Comparison of ENCODE assay signal across 21 cellular contexts in the genomic region with DNA sequence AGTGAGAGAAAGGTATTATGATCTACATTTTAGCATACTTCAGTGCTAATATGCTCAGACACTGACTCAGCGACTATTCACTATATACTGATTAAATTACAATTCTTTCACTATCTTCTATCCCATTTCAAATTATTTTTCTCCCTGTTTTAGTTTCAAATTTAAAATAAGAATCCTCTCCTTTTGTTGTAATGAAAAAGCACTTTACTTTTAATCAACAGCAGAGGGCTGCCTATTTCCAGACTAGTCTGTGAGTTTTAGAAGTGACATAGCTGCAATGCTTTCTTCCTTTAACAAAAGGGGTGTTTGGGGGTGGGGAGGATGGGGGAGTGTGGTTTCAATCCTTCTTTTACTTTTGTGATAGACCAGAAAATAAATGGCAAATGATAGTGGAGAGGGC. TPM values are rescaled to one million over a fixed set of nuclear protein-coding genes. Genes with fewer than 3 reads are reported as not detected.
DNase-seq lines count a peak whose midpoint lies in the region; ATAC-seq, FAIRE-seq and TF ChIP-seq lines count a peak whose summit lies in the region.
"Had no signal": no experiment of that assay in that cellular context is flagged by ENCODE, and none has a peak within 500 bp of the region (broad histone marks: within the 10 kb centered on the region; RNA-seq: fewer than 3 reads in every experiment).

No MANE protein-coding gene starts in this region.

- WGBS in A549 (ENCODE audit: missing lambda C conversion rate) = 83% methylated on average over 1 of the region's 1 CpG
- 86 to 96% (median 93%) methylated on average over 1 of the region's 1 CpG for WGBS in ovary, 3 donors

- H3K4me3 ChIP-seq in A549 (peak overlapping the region; percentile 73; the same call in 2 of the 3 replicates), keratinocyte (ENCODE audit: control insufficient read depth in 2 of 3, extremely low read depth in 1 of 3, insufficient read depth in 2 of 3, low read depth in 1 of 3, low read length in 3 of 3) (peak overlapping the region in 1 of 3 experiments; percentile 81), ovary (no peak overlapping the region)
- H3K4me3 ChIP-seq: PC-9, right atrium auricular region, uterus had no signal

- no peak for TF ChIP-seq EP300 in A549 (IDR thresholded peaks at IDR 0.05)
- no peak for TF ChIP-seq EP300 in ovary (IDR thresholded peaks at IDR 0.05)

- H3K27ac Mint-ChIP-seq in activated T-helper 1 cell treated with anti-CD3 and anti-CD28 coated beads, Interleukin-12 subunit alpha, Interleukin-12 subunit beta, Interleukin-2, Interleukin-4 antibody, amounts not matched to agents 30 ng/mL and 10 ng/mL and 1 ng/mL, durations not matched to agents 14 hours and 24 hours and 36 hours = no peak overlapping the region
- H3K27ac Mint-ChIP-seq: activated CD4-positive, alpha-beta memory T cell treated with anti-CD3 and anti-CD28 coated beads for 36 hours had no signal

- H3K9me1 ChIP-seq in keratinocyte (ENCODE audit: control insufficient read depth, extremely low read depth, insufficient read depth, low read length) = no peaks in the 10 kb centered on the region

- H3K36me3 ChIP-seq in keratinocyte (ENCODE audit: control insufficient read depth in 2 of 2, extremely low read depth in 1 of 2, insufficient read depth in 2 of 2, low read length in 2 of 2) (peaks cover 0 to 18% of the 10 kb centered on the region in 2 experiments), ovary (no peaks in the 10 kb centered on the region)
- H3K36me3 ChIP-seq: right atrium auricular region, stomach, uterus had no signal

- H3K27ac ChIP-seq in A549 = peak overlapping the region; percentile 92 to 94; a peak in 4 of 6 replicates
- H3K27ac ChIP-seq in keratinocyte (ENCODE audit: control insufficient read depth, insufficient read depth, low read length) = no peak overlapping the region
- H3K27ac ChIP-seq in ovary = no peak overlapping the region
- H3K27ac ChIP-seq: PC-9 had no signal

- H3K4me1 ChIP-seq in A549 (peaks cover 30% of the 10 kb centered on the region), keratinocyte (ENCODE audit: control insufficient read depth, extremely low read depth, insufficient read depth, low read length) (peaks cover 28% of the 10 kb centered on the region), ovary (ENCODE audit: insufficient read depth) (no peaks in the 10 kb centered on the region)
- H3K4me1 ChIP-seq: uterus had no signal

- peaks cover 23% of the 10 kb centered on the region for H3K4me1 Mint-ChIP-seq in activated T-helper 1 cell treated with anti-CD3 and anti-CD28 coated beads, Interleukin-12 subunit alpha, Interleukin-12 subunit beta, Interleukin-2, Interleukin-4 antibody, amounts not matched to agents 30 ng/mL and 10 ng/mL and 1 ng/mL, durations not matched to agents 14 hours and 24 hours and 36 hours (ENCODE audit: low read depth)

- POLR2A ChIA-PET in A549 (lab: Yijun Ruan, JAX) = no interaction called here

- in situ Hi-C loops in G401 (cut with HindIII; ENCODE audit: low sequenced_read_pairs) = no loop called here

- DNase-seq in A549 (ENCODE audit: low read depth in 1 of 2, low spot score in 1 of 2) = no peak
- peak; percentile 19 for DNase-seq in G401 (ENCODE audit: low spot score)
- DNase-seq in activated T-helper 1 cell treated with anti-CD3 and anti-CD28 coated beads, Interleukin-12 subunit alpha, Interleukin-12 subunit beta, Interleukin-2, Interleukin-4 antibody, amounts not matched to agents 30 ng/mL and 10 ng/mL and 1 ng/mL, durations not matched to agents 14 hours and 24 hours and 36 hours (ENCODE audit: low spot score) = no peak
- no peak for DNase-seq in keratinocyte (ENCODE audit: low read depth, low spot score)
- no peak for DNase-seq in NCI-H1930 (lab: John Stamatoyannopoulos, UW)
- DNase-seq in NCI-H2029 (lab: John Stamatoyannopoulos, UW) = no peak
- no peak for DNase-seq in ovary
- DNase-seq: activated CD4-positive, alpha-beta memory T cell treated with anti-CD3 and anti-CD28 coated beads for 36 hours; activated T-cell treated with anti-CD3 and anti-CD28 coated beads, Interleukin-2, amount 50 U/mL, for 48 hours; central memory CD4-positive, alpha-beta T cell; GF-D8; GOT3; hypothalamus; IMR-90; kidney glomerular epithelial cell; NCI-H774; PC-9; stomach; uterus had no signal

- FAIRE-seq in A549 (lab: Jason Lieb, UNC) = no peak
- FAIRE-seq in keratinocyte (lab: Jason Lieb, UNC) = no peak

- no peak overlapping the region for H3K9ac ChIP-seq in keratinocyte (ENCODE audit: control insufficient read depth, extremely low read depth, insufficient read depth, low read length)

- H3K4me2 ChIP-seq in A549 (peak overlapping the region; percentile 92), keratinocyte (ENCODE audit: control insufficient read depth, extremely low read depth, insufficient read depth, low read depth, low read length) (peak overlapping the region; percentile 80)

- dilution Hi-C loops in keratinocyte (cut with MboI; ENCODE audit: extremely low pct_ligation_motif_present, low sequenced_read_pairs) = no loop called here

- no peak for ATAC-seq in A549
- ATAC-seq in HG03565 (IDR thresholded peaks at IDR 0.05; ENCODE audit: unreplicated experiment) = no peak

- no peak overlapping the region for H2AFZ ChIP-seq in keratinocyte (ENCODE audit: control insufficient read depth, low read length)
- H2AFZ ChIP-seq: PC-9 had no signal

- H3K9me3 ChIP-seq in A549 (no peaks in the 10 kb centered on the region), keratinocyte (ENCODE audit: control insufficient read depth, low read depth, low read length) (no peaks in the 10 kb centered on the region), ovary (no peaks in the 10 kb centered on the region)
- H3K9me3 ChIP-seq: right atrium auricular region, stomach, uterus had no signal

- no peaks in the 10 kb centered on the region for H4K20me1 ChIP-seq in keratinocyte (ENCODE audit: control insufficient read depth, extremely low read depth, insufficient read depth, low read length)

- peak; percentile 33 for TF ChIP-seq CTCF in A549 (IDR thresholded peaks at IDR 0.05)
- TF ChIP-seq CTCF in keratinocyte (optimal IDR thresholded peaks at IDR 0.05 in 1 of 3, IDR thresholded peaks at IDR 0.05 in 1 of 3, conservative IDR thresholded peaks at IDR 0.05 in 1 of 3; ENCODE audit: extremely low read depth in 1 of 3, insufficient read depth in 2 of 3, low read length in 3 of 3) = no peak
- TF ChIP-seq CTCF in ovary (IDR thresholded peaks at IDR 0.05) = no peak

- intact Hi-C loops in activated T-helper 1 cell treated with anti-CD3 and anti-CD28 coated beads, Interleukin-12 subunit alpha, Interleukin-12 subunit beta, Interleukin-2, Interleukin-4 antibody, amounts not matched to agents 30 ng/mL and 10 ng/mL and 1 ng/mL, durations not matched to agents 14 hours and 24 hours and 36 hours (cut with micrococcal nuclease) = loop anchor here (10.0 kb wide), 2 partner anchors 374 to 796 kb away; a partner anchor contains a TSS
- intact Hi-C loops in ovary (cut with DNase I) = loop anchor here in 1 of 4 donors (10.0 kb wide), 1 partner anchor 254 kb away; a partner anchor contains a TSS

- CTCF ChIA-PET in A549 (lab: Yijun Ruan, JAX) = interaction anchor here (3.5 to 7.0 kb wide), 2 partner anchors 63 to 107 kb away, joined by 10 to 68 read pairs; no protein-coding TSS in a partner anchor

- H3K27me3 ChIP-seq in keratinocyte (ENCODE audit: control insufficient read depth, extremely low read depth, insufficient read depth, low read length) (no peaks in the 10 kb centered on the region), ovary (no peaks in the 10 kb centered on the region)
- H3K27me3 ChIP-seq: right atrium auricular region, stomach, uterus had no signal

- TF ChIP-seq POLR2A in A549 (IDR thresholded peaks at IDR 0.05; ENCODE audit: low read length) (no peak), ovary (IDR thresholded peaks at IDR 0.05) (no peak)

- peaks cover 10% of the 10 kb centered on the region for H3K36me3 Mint-ChIP-seq in activated T-helper 1 cell treated with anti-CD3 and anti-CD28 coated beads, Interleukin-12 subunit alpha, Interleukin-12 subunit beta, Interleukin-2, Interleukin-4 antibody, amounts not matched to agents 30 ng/mL and 10 ng/mL and 1 ng/mL, durations not matched to agents 14 hours and 24 hours and 36 hours (ENCODE audit: low read depth)
- H3K36me3 Mint-ChIP-seq: activated CD4-positive, alpha-beta memory T cell treated with anti-CD3 and anti-CD28 coated beads for 36 hours had no signal

- peaks cover 16% of the 10 kb centered on the region for H3K27me3 Mint-ChIP-seq in activated T-helper 1 cell treated with anti-CD3 and anti-CD28 coated beads, Interleukin-12 subunit alpha, Interleukin-12 subunit beta, Interleukin-2, Interleukin-4 antibody, amounts not matched to agents 30 ng/mL and 10 ng/mL and 1 ng/mL, durations not matched to agents 14 hours and 24 hours and 36 hours (ENCODE audit: insufficient read depth)

- H3K9me3 Mint-ChIP-seq in activated T-helper 1 cell treated with anti-CD3 and anti-CD28 coated beads, Interleukin-12 subunit alpha, Interleukin-12 subunit beta, Interleukin-2, Interleukin-4 antibody, amounts not matched to agents 30 ng/mL and 10 ng/mL and 1 ng/mL, durations not matched to agents 14 hours and 24 hours and 36 hours = peaks cover 3% of the 10 kb centered on the region
- H3K9me3 Mint-ChIP-seq: activated CD4-positive, alpha-beta memory T cell treated with anti-CD3 and anti-CD28 coated beads for 36 hours had no signal

- H3K79me2 ChIP-seq in keratinocyte (ENCODE audit: control insufficient read depth, insufficient read depth, low read length) = peaks cover 53% of the 10 kb centered on the region

- peak; percentile 19 to 39; a peak in 2 of 5 replicates for TF ChIP-seq RAD21 in A549 (conservative IDR thresholded peaks at IDR 0.05 in 1 of 2, IDR thresholded peaks at IDR 0.05 in 1 of 2)

- H3K4me3 Mint-ChIP-seq in activated T-helper 1 cell treated with anti-CD3 and anti-CD28 coated beads, Interleukin-12 subunit alpha, Interleukin-12 subunit beta, Interleukin-2, Interleukin-4 antibody, amounts not matched to agents 30 ng/mL and 10 ng/mL and 1 ng/mL, durations not matched to agents 14 hours and 24 hours and 36 hours = peak overlapping the region; percentile 86
- H3K4me3 Mint-ChIP-seq: activated CD4-positive, alpha-beta memory T cell treated with anti-CD3 and anti-CD28 coated beads for 36 hours had no signal

RNA-seq across cellular contexts. Expression of a gene that starts 2.4 kb away (rescaled TPM):
- polyA plus RNA-seq in A549 (2011; rRNA removed) (62.9 and 78.8 TPM in 2 replicates), A549 (2017; fragmentation: RNase III; extraction: RNeasy Plus Mini Kit Qiagen cat#74134 plus additional on column Dnase treatment) (50.3 to 56.4 TPM (median 52.7 TPM) in 3 replicates), keratinocyte (15.5 to 24.3 TPM (median 19.0 TPM) in 3 replicates), ovary (1 to 10 TPM; 3.8 to 8.7 TPM)
- polyA plus RNA-seq in A549 (2012; cell fraction: cytosol; rRNA removed) = 17.2 and 19.2 TPM in 2 replicates
- 12.6 and 19.9 TPM in 2 replicates for polyA plus RNA-seq in A549 (2012; cell fraction: nucleus; rRNA removed)
- polyA minus RNA-seq in A549 (2011; rRNA and poly(A)+ RNA removed) = 41.5 and 47.6 TPM in 2 replicates
- 16.7 and 25.1 TPM in 2 replicates for total RNA-seq in G401 (2014; rRNA removed; shearing (Covaris generic))
- total RNA-seq in activated T-helper 1 cell treated with anti-CD3 and anti-CD28 coated beads, Interleukin-12 subunit alpha, Interleukin-12 subunit beta, Interleukin-2, Interleukin-4 antibody, amounts not matched to agents 30 ng/mL and 10 ng/mL and 1 ng/mL, durations not matched to agents 14 hours and 24 hours and 36 hours = 10.4 and 12.6 TPM in 2 replicates
- 41.7 TPM for polyA plus RNA-seq in keratinocyte (2011; ENCODE audit: low read depth)
- 8.5 and 18.3 TPM in 2 replicates for polyA plus RNA-seq in keratinocyte (2011; cell fraction: cytosol; rRNA removed)
- 19.4 and 25.3 TPM in 2 replicates for polyA plus RNA-seq in keratinocyte (2011; cell fraction: nucleus; rRNA removed)
- 11.2 and 14.0 TPM in 2 replicates for polyA plus RNA-seq in keratinocyte (2012; ENCODE audit: low replicate concordance)
- 6.6 to 33.4 TPM (median 20.7 TPM) in 3 replicates for polyA minus RNA-seq in keratinocyte
- polyA minus RNA-seq in keratinocyte (2011; cell fraction: cytosol; rRNA and poly(A)+ RNA removed) = 16.1 TPM
- polyA minus RNA-seq in keratinocyte (2011; cell fraction: nucleus; rRNA and poly(A)+ RNA removed) = 22.9 and 41.5 TPM in 2 replicates
- 10 to 100 TPM in 5 of 7 donors, 1 to 10 TPM in 2; 7.1 to 12.6 (median 11.0) TPM for total RNA-seq in ovary

Comparison
In these comparisons a context has a peak if more than half of its experiments do, and no peak if none do; other contexts are left out.
1. H3K27ac ChIP-seq: peak in A549 (2 of 2); none in keratinocyte (single experiment) and ovary (0 of 2).